ENCODE assay signal across 12 cellular contexts in the genomic region with DNA sequence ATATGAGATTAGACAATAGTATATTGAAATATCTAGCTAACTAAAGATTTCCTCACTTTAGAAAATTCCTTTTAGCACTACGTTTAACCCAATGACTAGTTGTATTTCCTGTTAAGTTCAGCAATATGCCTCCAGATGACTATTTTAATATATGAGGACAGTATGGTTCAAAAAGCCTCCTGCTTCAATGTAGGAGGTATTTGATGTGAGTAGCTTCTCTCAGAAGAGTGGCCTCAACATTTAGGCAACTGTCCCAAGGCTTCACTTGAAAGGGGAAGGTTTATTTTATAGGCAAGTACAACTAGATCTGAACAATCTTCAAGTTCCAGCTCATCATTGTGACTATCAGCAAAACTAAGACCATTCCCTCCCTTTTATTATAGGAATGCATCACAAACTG. TPM values are rescaled to one million over a fixed set of nuclear protein-coding genes. Genes with fewer than 3 reads are reported as not detected.
DNase-seq lines count a peak whose midpoint lies in the region; ATAC-seq, FAIRE-seq and TF ChIP-seq lines count a peak whose summit lies in the region.
"Had no signal": no experiment of that assay in that cellular context is flagged by ENCODE, and none has a peak within 500 bp of the region (broad histone marks: within the 10 kb centered on the region; RNA-seq: fewer than 3 reads in every experiment).

No MANE protein-coding gene starts in this region.

- no peak overlapping the region for H3K23ac ChIP-seq in trophoblast cell (ENCODE audit: low read length)

- H3K4me3 ChIP-seq in GM23248: 0 out of 2 replicates have a peak overlapping the region, but pooled peaks have one; percentile 98
- peak overlapping the region; percentile 0 to 96 for H3K4me3 ChIP-seq in kidney (ENCODE audit: low read length in 2 of 2)
- no peak overlapping the region for H3K4me3 ChIP-seq in trophoblast cell (ENCODE audit: low read depth, low read length)

- H3K9me3 Mint-ChIP-seq in stimulated activated memory B cell treated with anti-CD40 and anti-IgM and Interleukin-4, amounts not matched to agents 10 μg/mL and 1 μg/mL and 100 μg/mL, for 72 hours: no peaks in the 10 kb centered on the region
- H3K9me3 Mint-ChIP-seq: activated T-cell treated with anti-CD3 and anti-CD28 coated beads, Interleukin-2, amount 50 U/mL, for 72 hours; central memory CD8-positive, alpha-beta T cell had no signal

- H3K9me3 ChIP-seq in GM23248 (ENCODE audit: low read depth): no peaks in the 10 kb centered on the region
- H3K9me3 ChIP-seq in kidney (ENCODE audit: control insufficient read depth in 1 of 2, low read length in 2 of 2): no peaks in the 10 kb centered on the region
- H3K9me3 ChIP-seq in trophoblast cell (ENCODE audit: insufficient read depth, low read depth, low read length): no peaks in the 10 kb centered on the region

- no peak overlapping the region for H4K12ac ChIP-seq in trophoblast cell (ENCODE audit: low read depth, low read length)

- peaks cover 6% of the 10 kb centered on the region for H3K36me3 Mint-ChIP-seq in stimulated activated memory B cell treated with anti-CD40 and anti-IgM and Interleukin-4, amounts not matched to agents 10 μg/mL and 1 μg/mL and 100 μg/mL, for 72 hours

- no peak overlapping the region for H2AK5ac ChIP-seq in trophoblast cell (ENCODE audit: low read length)

- H3K27ac ChIP-seq in GM23248 (no peak overlapping the region), kidney (ENCODE audit: low read depth in 2 of 2, low read length in 2 of 2) (peak overlapping the region in 1 of 2 donors; percentile 96), trophoblast cell (ENCODE audit: low read depth, low read length) (no peak overlapping the region)
- H3K27ac ChIP-seq: WERI-Rb-1 had no signal

- H4K8ac ChIP-seq in trophoblast cell (ENCODE audit: low read depth, low read length): no peak overlapping the region

- H3K4ac ChIP-seq in trophoblast cell (ENCODE audit: low read depth, low read length): no peak overlapping the region

- H3K27ac Mint-ChIP-seq in stimulated activated memory B cell treated with anti-CD40 and anti-IgM and Interleukin-4, amounts not matched to agents 10 μg/mL and 1 μg/mL and 100 μg/mL, for 72 hours: peak overlapping the region; percentile 99
- H3K27ac Mint-ChIP-seq: activated T-cell treated with anti-CD3 and anti-CD28 coated beads, Interleukin-2, amount 50 U/mL, for 72 hours had no signal

- H3K36me3 ChIP-seq in GM23248 (ENCODE audit: low read depth): no peaks in the 10 kb centered on the region
- H3K36me3 ChIP-seq in kidney (ENCODE audit: control insufficient read depth in 1 of 2, insufficient read depth in 2 of 2, low read length in 2 of 2): no peaks in the 10 kb centered on the region
- no peaks in the 10 kb centered on the region for H3K36me3 ChIP-seq in trophoblast cell (ENCODE audit: control insufficient read depth in 1 of 2, insufficient read depth in 2 of 2, low read length in 2 of 2)
- H3K36me3 ChIP-seq: WERI-Rb-1 had no signal

- no peak overlapping the region for H3K9ac ChIP-seq in GM23248
- no peak overlapping the region for H3K9ac ChIP-seq in kidney (ENCODE audit: low read length in 2 of 2)
- no peak overlapping the region for H3K9ac ChIP-seq in trophoblast cell (ENCODE audit: low read length)

- H3K4me1 ChIP-seq in GM23248 (ENCODE audit: insufficient read depth) (peaks cover 27% of the 10 kb centered on the region), kidney (ENCODE audit: control insufficient read depth in 1 of 2, insufficient read depth in 1 of 2, low read depth in 1 of 2, low read length in 2 of 2) (peaks cover 2 to 4% of the 10 kb centered on the region in 2 donors), trophoblast cell (ENCODE audit: control insufficient read depth in 1 of 2, insufficient read depth in 2 of 2, low read length in 2 of 2) (peaks cover 6 to 7% of the 10 kb centered on the region in 2 experiments)

- H4K91ac ChIP-seq in trophoblast cell (ENCODE audit: low read depth, low read length): no peak overlapping the region

- no peak overlapping the region for H2BK120ac ChIP-seq in trophoblast cell (ENCODE audit: insufficient read depth, low read length, poor library complexity)

- H3K4me2 ChIP-seq in GM23248 (ENCODE audit: unreplicated experiment) (peak overlapping the region; percentile 88), trophoblast cell (ENCODE audit: low read length) (no peak overlapping the region)

- no peak overlapping the region for H2BK12ac ChIP-seq in trophoblast cell (ENCODE audit: low read length)

- H3K14ac ChIP-seq in trophoblast cell (ENCODE audit: low read length): no peak overlapping the region

- no peak for TF ChIP-seq CTCF in kidney (IDR thresholded peaks at IDR 0.05; ENCODE audit: borderline replicate concordance, extremely low read depth, insufficient read depth)

- WGBS in GM23248 (ENCODE audit: low coverage in 1 of 2, low lambda C conversion rate in 2 of 2, missing lambda C conversion rate in 2 of 2), 2 experiments: 11 to 29% methylated on average over 1 of the region's 1 CpG
- whole genome bisulfite sequencing in trophoblast cell (ENCODE audit: extremely low coverage, insufficient coverage, insufficient read length): no CpG with 5 or more reads among the region's 1 CpG

- H3F3A ChIP-seq in GM23248 (ENCODE audit: insufficient read depth): peaks cover 25% of the 10 kb centered on the region

- no peak overlapping the region for H3K18ac ChIP-seq in trophoblast cell (ENCODE audit: low read length)

- H4K20me1 ChIP-seq in GM23248 (ENCODE audit: insufficient read depth): no peaks in the 10 kb centered on the region

- H3K27me3 Mint-ChIP-seq in stimulated activated memory B cell treated with anti-CD40 and anti-IgM and Interleukin-4, amounts not matched to agents 10 μg/mL and 1 μg/mL and 100 μg/mL, for 72 hours: no peaks in the 10 kb centered on the region

- in situ Hi-C loops in GM23248 (cut with MboI): loop anchor here (25.0 kb wide), 2 partner anchors 1377 to 1527 kb away; partner anchors contain the start of gene CETN3

- peaks cover 8% of the 10 kb centered on the region for H3K79me1 ChIP-seq in trophoblast cell (ENCODE audit: low read length)

- ATAC-seq in stimulated activated memory B cell treated with anti-CD40 and anti-IgM and Interleukin-4, amounts not matched to agents 10 μg/mL and 1 μg/mL and 100 μg/mL, for 72 hours: no peak
- no peak for ATAC-seq in GM18867 (IDR thresholded peaks at IDR 0.05; ENCODE audit: unreplicated experiment)
- ATAC-seq: activated T-cell treated with anti-CD3 and anti-CD28 coated beads, Interleukin-2, amount 50 U/mL, for 72 hours had no signal

- intact Hi-C loops in kidney (cut with DNase I): no loop called here

- H3K9me2 ChIP-seq in GM23248 (ENCODE audit: insufficient read depth): no peaks in the 10 kb centered on the region

- H3K4me1 Mint-ChIP-seq in stimulated activated memory B cell treated with anti-CD40 and anti-IgM and Interleukin-4, amounts not matched to agents 10 μg/mL and 1 μg/mL and 100 μg/mL, for 72 hours: peaks cover 37% of the 10 kb centered on the region

- peak overlapping the region; percentile 98 for H3K4me3 Mint-ChIP-seq in stimulated activated memory B cell treated with anti-CD40 and anti-IgM and Interleukin-4, amounts not matched to agents 10 μg/mL and 1 μg/mL and 100 μg/mL, for 72 hours

- no peaks in the 10 kb centered on the region for H3K27me3 ChIP-seq in GM23248 (replicated peaks; ENCODE audit: insufficient read depth)
- H3K27me3 ChIP-seq in trophoblast cell (ENCODE audit: insufficient read depth, low read length): no peaks in the 10 kb centered on the region

- DNase-seq in GM23248 (peak; percentile 36), RPMI8226 (peak; percentile 49), kidney (no peak), trophoblast cell (no peak), ureter (ENCODE audit: low spot score) (no peak), RCC 7860 (ENCODE audit: low spot score) (no peak)
- DNase-seq: activated T-cell treated with anti-CD3 and anti-CD28 coated beads, Interleukin-2, amount 50 U/mL, for 72 hours; NCI-H1436 treated with DMSO at 0.1 percent for 48 hours; WERI-Rb-1 had no signal

- H3K79me2 ChIP-seq in GM23248 (ENCODE audit: insufficient read depth) (no peaks in the 10 kb centered on the region), trophoblast cell (ENCODE audit: control insufficient read depth, insufficient read depth, low read length, poor library complexity) (no peaks in the 10 kb centered on the region)

- H2AFZ ChIP-seq in GM23248: no peak overlapping the region
- no peak overlapping the region for H2AFZ ChIP-seq in trophoblast cell (ENCODE audit: insufficient read depth, low read length, poor library complexity)

- no peak overlapping the region for H2BK5ac ChIP-seq in trophoblast cell (ENCODE audit: low read depth, low read length, poor library complexity)

- peak; percentile 79 for FAIRE-seq in kidney (lab: Jason Lieb, UNC)
- no peak for FAIRE-seq in RCC 7860 (lab: Jason Lieb, UNC)

RNA-seq across cellular contexts. Expression of gene MEF2C, which starts 2.1 kb away (rescaled TPM):
- total RNA-seq in GM23248 (2014; rRNA removed; shearing (Covaris generic)): 3.4 TPM in 2 replicates
- 3.2 and 4.5 TPM in 2 replicates for polyA plus RNA-seq in GM23248 (2016; fragmentation: Nextera tagmentation; extraction: Ambion mirVana)
- 75.4 TPM for total RNA-seq in kidney
- polyA plus RNA-seq in kidney (ENCODE audit: insufficient read depth, low read depth, low replicate concordance): 5.3 TPM
- 6.4 and 7.1 TPM in 2 replicates for polyA plus RNA-seq in trophoblast cell (2013)
- 57.7 TPM for total RNA-seq in ureter

Comparison
In these comparisons a context has a peak if more than half of its experiments do, and no peak if none do; other contexts are left out.
1. DNase-seq: peak in GM23248 (single experiment) and RPMI8226 (single experiment); none in kidney (single experiment), trophoblast cell (0 of 2), ureter (single experiment) and RCC 7860 (single experiment).
2. RNA of gene MEF2C, which starts 2.1 kb away (total RNA-seq): 75.4 TPM in kidney (single experiment) and 57.7 TPM in ureter (single experiment); 3.4 TPM in GM23248; every median in the first group is over 10 times any median in the second.